In genomic region chr9:129867138-129868032, GRCh38 we compare ENCODE assay signal across 16 cellular contexts. TPM values are rescaled to one million over a fixed set of nuclear protein-coding genes. Genes with fewer than 3 reads are reported as not detected.
DNase-seq lines count a peak whose midpoint lies in the region; ATAC-seq and TF ChIP-seq lines count a peak whose summit lies in the region.
"Had no signal": no experiment of that assay in that cellular context is flagged by ENCODE, and none has a peak within 500 bp of the region (broad histone marks: within the 10 kb centered on the region; RNA-seq: fewer than 3 reads in every experiment).

No MANE protein-coding gene starts in this region.

- ATAC-seq in activated CD4-positive, alpha-beta T cell treated with anti-CD3 and anti-CD28 coated beads for 36 hours, result no peak
- peak in 1 of 2 donors; percentile 30 for ATAC-seq in activated naive CD4-positive, alpha-beta T cell treated with anti-CD3 and anti-CD28 coated beads, Interleukin-2, amount 50 U/mL, for 72 hours

- no peak overlapping the region for H2AFZ ChIP-seq in neuronal stem cell (ENCODE audit: low read length)

- CTCF ChIA-PET in activated CD4-positive, alpha-beta T cell treated with anti-CD3 and anti-CD28 coated beads for 36 hours (lab: Charles Lee), result interaction anchor here (1.0 to 1.4 kb wide), 2 partner anchors 30 to 239 kb away, joined by 3 to 4 read pairs; no protein-coding TSS in a partner anchor
- CTCF ChIA-PET in Caco-2 (lab: Charles Lee), result no interaction called here

- H3K4me3 ChIP-seq in NT2/D1 (ENCODE audit: insufficient read length, low read depth) (no peak overlapping the region), neuronal stem cell (ENCODE audit: low read length in 2 of 2) (no peak overlapping the region), Caco-2 (ENCODE audit: low read depth, low read length) (no peak overlapping the region)
- H3K4me3 ChIP-seq: prostate gland, SK-N-MC had no signal

- BruUV-seq in Caco-2 (replicated peaks; lab: Mats Ljungman, UMichigan), result no TSS peak

- peak overlapping the region; percentile 43 for H3K23ac ChIP-seq in neuronal stem cell (ENCODE audit: low read depth, low read length, poor library complexity)

- peaks cover 83% of the 10 kb centered on the region for H3K4me1 Mint-ChIP-seq in activated CD4-positive, alpha-beta T cell treated with anti-CD3 and anti-CD28 coated beads for 36 hours
- H3K4me1 Mint-ChIP-seq in Caco-2 (ENCODE audit: low read depth, unreplicated experiment), result no peaks in the 10 kb centered on the region
- H3K4me1 Mint-ChIP-seq: brain had no signal

- peak overlapping the region; percentile 94 for H3K27ac Mint-ChIP-seq in activated CD4-positive, alpha-beta T cell treated with anti-CD3 and anti-CD28 coated beads for 36 hours
- H3K27ac Mint-ChIP-seq in activated naive CD4-positive, alpha-beta T cell treated with anti-CD3 and anti-CD28 coated beads, Interleukin-2, amount 50 U/mL, for 72 hours, result peak overlapping the region; percentile 89 to 94
- no peak overlapping the region for H3K27ac Mint-ChIP-seq in Caco-2 (ENCODE audit: unreplicated experiment)
- H3K27ac Mint-ChIP-seq: brain had no signal

- intact Hi-C loops in activated CD4-positive, alpha-beta T cell treated with anti-CD3 and anti-CD28 coated beads for 36 hours (cut with DNase I, micrococcal nuclease), result loop anchor here (2.0 kb wide), 2 partner anchors 17 to 33 kb away; partner anchors contain the start of genes C9orf78 (in 1 of the 2) and USP20 (in 1 of the 2)
- intact Hi-C loops in Caco-2 (cut with micrococcal nuclease; ENCODE audit: unreplicated experiment), result no loop called here

- H3K27me3 Mint-ChIP-seq in activated CD4-positive, alpha-beta T cell treated with anti-CD3 and anti-CD28 coated beads for 36 hours, result no peaks in the 10 kb centered on the region
- no peaks in the 10 kb centered on the region for H3K27me3 Mint-ChIP-seq in Caco-2 (ENCODE audit: insufficient read depth, unreplicated experiment)

- H3K18ac ChIP-seq in neuronal stem cell (ENCODE audit: low read length), result no peak overlapping the region

- no CpG with 5 or more reads among the region's 18 CpGs for WGBS in neuronal stem cell (ENCODE audit: extremely low coverage in 2 of 2, insufficient read length in 2 of 2, insufficient replicate concordance in 1 of 2), 2 donors

- H3K36me3 Mint-ChIP-seq in activated CD4-positive, alpha-beta T cell treated with anti-CD3 and anti-CD28 coated beads for 36 hours (ENCODE audit: low read depth), result peaks cover 37% of the 10 kb centered on the region
- H3K36me3 Mint-ChIP-seq in activated naive CD4-positive, alpha-beta T cell treated with anti-CD3 and anti-CD28 coated beads, Interleukin-2, amount 50 U/mL, for 72 hours, result peaks cover 31 to 42% of the 10 kb centered on the region in 2 donors
- H3K36me3 Mint-ChIP-seq in Caco-2 (ENCODE audit: insufficient read depth, unreplicated experiment), result peaks cover 20% of the 10 kb centered on the region

- no peak overlapping the region for H3K27ac ChIP-seq in neuronal stem cell (replicated peaks; ENCODE audit: low read length)
- H3K27ac ChIP-seq: 22Rv1, prostate gland, SK-N-MC had no signal

- H3K9ac ChIP-seq in NT2/D1 (ENCODE audit: insufficient read length, low read depth) (peak overlapping the region; percentile 50), neuronal stem cell (ENCODE audit: low read depth, low read length, poor library complexity) (no peak overlapping the region)

- H3K14ac ChIP-seq in neuronal stem cell (ENCODE audit: low read length), result peak overlapping the region; percentile 71

- peaks cover 1% of the 10 kb centered on the region for H3K79me1 ChIP-seq in neuronal stem cell (ENCODE audit: low read depth, low read length)

- H3K9me3 ChIP-seq in NT2/D1 (ENCODE audit: insufficient read depth, low read length) (no peaks in the 10 kb centered on the region), neuronal stem cell (replicated peaks in 1 of 2; ENCODE audit: control insufficient read depth in 2 of 2, insufficient read depth in 1 of 2, low read depth in 1 of 2, low read length in 2 of 2) (peaks cover 0 to 3% of the 10 kb centered on the region in 2 donors), Caco-2 (no peaks in the 10 kb centered on the region)
- H3K9me3 ChIP-seq: prostate gland had no signal

- H2BK120ac ChIP-seq in neuronal stem cell (ENCODE audit: low read depth, low read length), result no peak overlapping the region

- H3K4me3 Mint-ChIP-seq in activated CD4-positive, alpha-beta T cell treated with anti-CD3 and anti-CD28 coated beads for 36 hours, result no peak overlapping the region
- H3K4me3 Mint-ChIP-seq in Caco-2 (ENCODE audit: unreplicated experiment), result no peak overlapping the region
- H3K4me3 Mint-ChIP-seq: brain had no signal

- no peak overlapping the region for H2BK12ac ChIP-seq in neuronal stem cell (ENCODE audit: low read length)

- H2AK5ac ChIP-seq in neuronal stem cell (ENCODE audit: low read depth, low read length), result no peak overlapping the region

- H4K8ac ChIP-seq in neuronal stem cell (ENCODE audit: low read depth, low read length), result no peak overlapping the region

- no peak overlapping the region for H2BK15ac ChIP-seq in neuronal stem cell (ENCODE audit: low read length)

- H4K91ac ChIP-seq in neuronal stem cell (ENCODE audit: low read depth, low read length, poor library complexity), result no peak overlapping the region

- no peaks in the 10 kb centered on the region for H3K9me3 Mint-ChIP-seq in activated CD4-positive, alpha-beta T cell treated with anti-CD3 and anti-CD28 coated beads for 36 hours (ENCODE audit: low read depth)
- H3K9me3 Mint-ChIP-seq in activated naive CD4-positive, alpha-beta T cell treated with anti-CD3 and anti-CD28 coated beads, Interleukin-2, amount 50 U/mL, for 72 hours, result no peaks in the 10 kb centered on the region
- no peaks in the 10 kb centered on the region for H3K9me3 Mint-ChIP-seq in Caco-2 (ENCODE audit: unreplicated experiment)
- H3K9me3 Mint-ChIP-seq: brain had no signal

- H3K27me3 ChIP-seq in NT2/D1 (ENCODE audit: insufficient read depth, insufficient read length), result no peaks in the 10 kb centered on the region
- H3K27me3 ChIP-seq in neuronal stem cell (ENCODE audit: control insufficient read depth in 3 of 3, insufficient read depth in 3 of 3, low read depth in 1 of 3, low read length in 3 of 3), result peaks cover 0 to 2% (median 0%) of the 10 kb centered on the region in 3 experiments
- H3K27me3 ChIP-seq in Caco-2 (replicated peaks; ENCODE audit: control insufficient read depth, insufficient read depth, low read length), result no peaks in the 10 kb centered on the region

- TF ChIP-seq CTCF in Caco-2 (IDR thresholded peaks at IDR 0.05; ENCODE audit: insufficient read depth in 1 of 2, low read depth in 1 of 2, low read length in 1 of 2, severe bottlenecking in 1 of 2, unreplicated experiment in 1 of 2), result no peak

- H3K4me2 ChIP-seq in neuronal stem cell (ENCODE audit: insufficient read depth, low read length, poor library complexity, severe bottlenecking), result no peak overlapping the region

- peak overlapping the region; percentile 35 for H2BK5ac ChIP-seq in neuronal stem cell (ENCODE audit: low read length)

- no peak overlapping the region for H3K4ac ChIP-seq in neuronal stem cell (ENCODE audit: low read length)

- peak; percentile 61 for DNase-seq in activated CD4-positive, alpha-beta T cell treated with anti-CD3 and anti-CD28 coated beads for 36 hours
- no peak for DNase-seq in activated CD4-positive, alpha-beta T cell treated with anti-CD3 and anti-CD28 coated beads, Interleukin-2, amount 50 U/mL, for 1 hour
- no peak for DNase-seq in NT2/D1 (ENCODE audit: low read depth, low spot score)
- DNase-seq in activated naive CD4-positive, alpha-beta T cell treated with anti-CD3 and anti-CD28 coated beads, Interleukin-2, amount 50 U/mL, for 72 hours (ENCODE audit: low spot score in 2 of 2), result no peak
- no peak for DNase-seq in neuronal stem cell (ENCODE audit: low spot score)
- no peak for DNase-seq in COR-L47 (lab: John Stamatoyannopoulos, UW)
- DNase-seq in NCI-H446 treated with DMSO at 0.1 percent for 48 hours (lab: John Stamatoyannopoulos, UW), result no peak
- no peak for DNase-seq in Caco-2
- DNase-seq: activated CD4-positive, CD25-positive, alpha-beta regulatory T cell treated with anti-CD3 and anti-CD28 coated beads, Interleukin-2, amount 50 U/mL, for 72 hours; DMS153; NCI-H1092; NCI-H524 treated with DMSO at 0.1 percent for 48 hours had no signal

- H3K36me3 ChIP-seq in NT2/D1 (ENCODE audit: insufficient read depth, insufficient read length, low read length) (peaks cover 33% of the 10 kb centered on the region), neuronal stem cell (replicated peaks in 1 of 2; ENCODE audit: control insufficient read depth in 2 of 2, insufficient read depth in 2 of 2, low read length in 2 of 2) (peaks cover 9 to 38% of the 10 kb centered on the region in 2 donors), Caco-2 (ENCODE audit: control insufficient read depth, insufficient read depth, low read length) (no peaks in the 10 kb centered on the region)

- POLR2A ChIA-PET in activated CD4-positive, alpha-beta T cell treated with anti-CD3 and anti-CD28 coated beads for 36 hours (lab: Charles Lee), result interaction anchor here (0.6 to 1.6 kb wide), 3 partner anchors 21 to 40 kb away, joined by 3 to 6 read pairs (median 5); no protein-coding TSS in a partner anchor
- POLR2A ChIA-PET in Caco-2 (lab: Charles Lee), result no interaction called here

- H3K4me1 ChIP-seq in NT2/D1 (ENCODE audit: insufficient read depth, insufficient read length) (peaks cover 6% of the 10 kb centered on the region), neuronal stem cell (ENCODE audit: control insufficient read depth in 2 of 2, insufficient read depth in 1 of 2, low read depth in 1 of 2, low read length in 2 of 2) (peaks cover 0 to 2% of the 10 kb centered on the region in 2 donors), Caco-2 (no peaks in the 10 kb centered on the region)
- H3K4me1 ChIP-seq: prostate gland had no signal

RNA-seq across cellular contexts. Expression of gene USP20, which starts 32.1 kb away (rescaled TPM):
- total RNA-seq in activated CD4-positive, alpha-beta T cell treated with anti-CD3 and anti-CD28 coated beads for 36 hours, result 10 to 100 TPM; 37.6 to 48.5 TPM
- total RNA-seq in activated naive CD4-positive, alpha-beta T cell treated with anti-CD3 and anti-CD28 coated beads, Interleukin-2, amount 50 U/mL, for 72 hours, result 10 to 100 TPM; 50.7 to 58.5 TPM
- polyA plus RNA-seq in neuronal stem cell (2013, experiment 1 of 2), result 11.8 TPM
- 10.9 TPM for polyA plus RNA-seq in neuronal stem cell (2013, experiment 2 of 2)
- total RNA-seq in Caco-2 (2022), result 13.9 and 16.5 TPM in 2 replicates

RNA-seq across cellular contexts. Expression of gene C9orf78, which starts 32.3 kb away (rescaled TPM):
- 10 to 100 TPM; 42.8 to 59.8 TPM for total RNA-seq in activated CD4-positive, alpha-beta T cell treated with anti-CD3 and anti-CD28 coated beads for 36 hours
- 10 to 100 TPM; 43.9 to 58.4 TPM for total RNA-seq in activated naive CD4-positive, alpha-beta T cell treated with anti-CD3 and anti-CD28 coated beads, Interleukin-2, amount 50 U/mL, for 72 hours
- 37.6 TPM for polyA plus RNA-seq in neuronal stem cell (2013, experiment 1 of 2)
- 36.0 TPM for polyA plus RNA-seq in neuronal stem cell (2013, experiment 2 of 2)
- 38.3 and 44.1 TPM in 2 replicates for total RNA-seq in Caco-2 (2022)

RNA-seq across cellular contexts. Expression of gene TOR1A, which starts 43.4 kb away (rescaled TPM):
- 10 to 100 TPM; 34.9 to 39.7 TPM for total RNA-seq in activated CD4-positive, alpha-beta T cell treated with anti-CD3 and anti-CD28 coated beads for 36 hours
- 10 to 100 TPM; 33.4 to 48.6 TPM for total RNA-seq in activated naive CD4-positive, alpha-beta T cell treated with anti-CD3 and anti-CD28 coated beads, Interleukin-2, amount 50 U/mL, for 72 hours
- polyA plus RNA-seq in neuronal stem cell (2013, experiment 1 of 2), result 28.2 TPM
- polyA plus RNA-seq in neuronal stem cell (2013, experiment 2 of 2), result 27.2 TPM
- 31.8 and 32.2 TPM in 2 replicates for total RNA-seq in Caco-2 (2022)
